8 cellular contexts compared by ENCODE assay signal in the genomic region with DNA sequence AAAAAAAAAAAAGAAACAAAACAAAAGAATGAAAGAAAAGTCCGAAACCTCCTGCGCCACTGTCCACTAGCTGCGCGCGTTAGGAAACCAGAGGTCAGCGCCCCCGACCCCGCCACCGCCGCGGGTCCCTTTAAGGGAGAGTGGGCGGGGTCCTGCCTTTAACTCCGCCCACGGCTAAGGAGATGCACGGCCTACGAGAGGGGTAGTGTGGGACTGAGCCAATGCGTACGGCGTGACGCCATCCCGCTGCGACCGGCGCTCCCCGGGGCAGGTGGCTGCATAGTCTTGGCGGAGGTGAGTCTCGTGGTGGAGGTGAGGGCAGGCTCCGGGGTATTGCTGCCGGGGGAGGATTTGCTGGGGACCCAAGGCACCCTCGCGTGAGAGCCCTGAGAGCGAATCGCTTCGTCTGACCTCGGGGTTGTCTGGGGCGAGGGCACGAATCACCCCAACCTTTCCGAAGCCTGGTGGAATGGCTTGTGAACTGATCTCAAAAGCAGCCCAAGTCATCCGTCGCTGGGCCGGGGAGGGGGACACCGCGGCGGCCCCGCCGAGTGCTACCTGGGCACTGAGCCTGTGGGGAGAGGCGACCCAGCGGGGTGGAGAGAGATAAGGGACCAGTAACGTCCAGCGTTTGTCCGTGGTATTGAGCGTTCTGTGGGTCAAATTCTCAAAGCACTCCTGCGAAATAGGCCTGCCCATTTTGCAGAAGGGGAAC. TPM values are rescaled to one million over a fixed set of nuclear protein-coding genes. Genes with fewer than 3 reads are reported as not detected.
DNase-seq lines count a peak whose midpoint lies in the region; ATAC-seq and TF ChIP-seq lines count a peak whose summit lies in the region.

A gene (plus strand): TSS at position 241 of the 715 bp plus-strand sequence. CDS start 1,319 bp downstream, outside the sequence.

- no peaks in the 10 kb centered on the region for H3K9me2 ChIP-seq in SU-DHL-6 (replicated peaks; ENCODE audit: insufficient read depth, low read length)

- peaks cover 3% of the 10 kb centered on the region for H3K9me3 Mint-ChIP-seq in activated naive CD8-positive, alpha-beta T cell treated with anti-CD3 and anti-CD28 coated beads, Interleukin-2, amount 10 ng/mL, durations not matched to agents 7 days and 5 days

- TF ChIP-seq POLR2A in ovary (IDR thresholded peaks at IDR 0.05): peak; percentile 71

- H3K79me2 ChIP-seq in SU-DHL-6 (ENCODE audit: insufficient read depth, low read length): peaks cover 22% of the 10 kb centered on the region

- no peaks in the 10 kb centered on the region for H3K27me3 Mint-ChIP-seq in activated naive CD8-positive, alpha-beta T cell treated with anti-CD3 and anti-CD28 coated beads, Interleukin-2, amount 10 ng/mL, durations not matched to agents 7 days and 5 days

- no peak for TF ChIP-seq CTCF in GM12864 (IDR thresholded peaks at IDR 0.05; ENCODE audit: low read depth, low read length, missing control alignments)
- no peak for TF ChIP-seq CTCF in SU-DHL-6 (IDR thresholded peaks at IDR 0.05; ENCODE audit: insufficient read depth, low read length, poor library complexity, severe bottlenecking)
- peak in 1 of 3 donors; percentile 4 for TF ChIP-seq CTCF in ovary (IDR thresholded peaks at IDR 0.05)
- peak in 1 of 2 experiments; percentile 13 for TF ChIP-seq CTCF in tibial artery (IDR thresholded peaks at IDR 0.05)

- peaks cover 12% of the 10 kb centered on the region for H3K36me3 Mint-ChIP-seq in activated naive CD8-positive, alpha-beta T cell treated with anti-CD3 and anti-CD28 coated beads, Interleukin-2, amount 10 ng/mL, durations not matched to agents 7 days and 5 days

- peak within 1 kb of the TSS; percentile 95 for H3K4me3 Mint-ChIP-seq in activated naive CD8-positive, alpha-beta T cell treated with anti-CD3 and anti-CD28 coated beads, Interleukin-2, amount 10 ng/mL, durations not matched to agents 7 days and 5 days

- TF ChIP-seq EP300 in ovary (IDR thresholded peaks at IDR 0.05): no peak

- H3K4me3 ChIP-seq in GM12864 (ENCODE audit: low read depth, low read length): peak within 1 kb of the TSS; percentile 98
- peak within 1 kb of the TSS; percentile 94 for H3K4me3 ChIP-seq in SU-DHL-6 (ENCODE audit: insufficient read depth, low read length, poor library complexity, severe bottlenecking)
- peak within 1 kb of the TSS; percentile 93 for H3K4me3 ChIP-seq in ovary
- H3K4me3 ChIP-seq in tibial artery: peak within 1 kb of the TSS; percentile 71 to 95

- POLR2A ChIA-PET in activated naive CD8-positive, alpha-beta T cell treated with anti-CD3 and anti-CD28 coated beads, Interleukin-2, amount 10 ng/mL, durations not matched to agents 7 days and 5 days (lab: Charles Lee): interaction anchor here (0.7 kb wide), 1 partner anchor 111 kb away, joined by 3 read pairs; no protein-coding TSS in a partner anchor

- peak within 1 kb of the TSS; percentile 98 for H3K27ac Mint-ChIP-seq in activated naive CD8-positive, alpha-beta T cell treated with anti-CD3 and anti-CD28 coated beads, Interleukin-2, amount 10 ng/mL, durations not matched to agents 7 days and 5 days

- H3K36me3 ChIP-seq in SU-DHL-6 (ENCODE audit: low read length) (no peaks in the 10 kb centered on the region), ovary (no peaks in the 10 kb centered on the region), tibial artery (peaks cover 0 to 23% (median 17%) of the 10 kb centered on the region in 3 donors)

- no peaks in the 10 kb centered on the region; the same call in 1 of the 2 replicates for H3F3A ChIP-seq in SU-DHL-6 (ENCODE audit: insufficient read depth)

- no peaks in the 10 kb centered on the region for H3K27me3 ChIP-seq in SU-DHL-6 (ENCODE audit: low read length)
- H3K27me3 ChIP-seq in ovary: no peaks in the 10 kb centered on the region
- H3K27me3 ChIP-seq in tibial artery: no peaks in the 10 kb centered on the region

- H3K9ac ChIP-seq in SU-DHL-6 (ENCODE audit: low read length): peak within 1 kb of the TSS; percentile 88

- peak within 1 kb of the TSS; percentile 66 for H3K4me2 ChIP-seq in SU-DHL-6 (ENCODE audit: low read depth, low read length, poor library complexity, severe bottlenecking)

- no peaks in the 10 kb centered on the region for H3K9me3 ChIP-seq in SU-DHL-6 (ENCODE audit: insufficient read depth, low read length)
- H3K9me3 ChIP-seq in ovary: no peaks in the 10 kb centered on the region
- no peaks in the 10 kb centered on the region for H3K9me3 ChIP-seq in tibial artery

- H3K4me1 ChIP-seq in ovary (ENCODE audit: insufficient read depth) (peaks cover 1% of the 10 kb centered on the region), tibial artery (peaks cover 0 to 10% (median 7%) of the 10 kb centered on the region in 4 donors)

- DNase-seq in GM12864 (ENCODE audit: low read depth): peak; percentile 84
- peak; percentile 81 for DNase-seq in NCI-H1105 treated with DMSO at 0.1 percent for 48 hours (lab: John Stamatoyannopoulos, UW)
- DNase-seq in activated naive CD8-positive, alpha-beta T cell treated with anti-CD3 and anti-CD28 coated beads, Interleukin-2, amount 10 ng/mL, durations not matched to agents 7 days and 5 days: peak; percentile 92
- peak; percentile 96 for DNase-seq in Right ventricle myocardium inferior (ENCODE audit: missing footprints)
- peak; percentile 85 to 93 (median 88) for DNase-seq in ovary
- peak; percentile 86 to 93 for DNase-seq in tibial artery

- no peak within 1 kb of the TSS for H3K27ac ChIP-seq in SU-DHL-6 (ENCODE audit: low read depth, low read length)
- H3K27ac ChIP-seq in ovary: peak within 1 kb of the TSS; percentile 76 to 78
- peak within 1 kb of the TSS; percentile 80 to 84 for H3K27ac ChIP-seq in tibial artery

- peaks cover 8% of the 10 kb centered on the region for H3K4me1 Mint-ChIP-seq in activated naive CD8-positive, alpha-beta T cell treated with anti-CD3 and anti-CD28 coated beads, Interleukin-2, amount 10 ng/mL, durations not matched to agents 7 days and 5 days

- ATAC-seq in HG02642 (IDR thresholded peaks at IDR 0.05; ENCODE audit: poor library complexity, unreplicated experiment) (peak; percentile 100), Right ventricle myocardium inferior (peak; percentile 100)
- peak; percentile 100 for ATAC-seq in activated naive CD8-positive, alpha-beta T cell treated with anti-CD3 and anti-CD28 coated beads, Interleukin-2, amount 10 ng/mL, durations not matched to agents 7 days and 5 days (ENCODE audit: low read depth)

- H4K20me1 ChIP-seq in SU-DHL-6 (ENCODE audit: low read depth, low read length): no peaks in the 10 kb centered on the region

- WGBS in ovary, 3 donors: 0 to 1% (median 1%) methylated on average over 53 of the region's 53 CpGs

- H2AFZ ChIP-seq in SU-DHL-6 (ENCODE audit: low read depth, low read length, severe bottlenecking): peak within 1 kb of the TSS; percentile 64

- intact Hi-C loops in Right ventricle myocardium inferior (cut with DNase I) (loop anchor here (2.0 to 10.0 kb wide), 3 partner anchors 63 to 587 kb away; a partner anchor contains a TSS), ovary (cut with DNase I) (no loop called here), tibial artery (cut with DNase I; ENCODE audit: low total_unique reads) (no loop called here)

RNA-seq across cellular contexts. Expression of the gene that starts here (rescaled TPM):
- 10 to 100 TPM; 12.3 to 15.3 TPM for total RNA-seq in activated naive CD8-positive, alpha-beta T cell treated with anti-CD3 and anti-CD28 coated beads, Interleukin-2, amount 10 ng/mL, durations not matched to agents 7 days and 5 days
- total RNA-seq in Right ventricle myocardium inferior (20.8 TPM), ovary (10 to 100 TPM in 4 of 7 donors, 1 to 10 TPM in 3; 4.7 to 13.4 (median 11.4) TPM)
- 10 to 100 TPM in 1 of 2 donors, 1 to 10 TPM in 1; 8.3 to 18.9 TPM for polyA plus RNA-seq in ovary
